Comparison of ENCODE assay signal across 26 cellular contexts in genomic region chr1:210940081-210940617, GRCh38.
"Had no signal": no experiment of that assay in that cellular context is flagged by ENCODE, and none has a peak within 500 bp of the region (broad histone marks: within the 10 kb centered on the region; RNA-seq: fewer than 3 reads in every experiment).

No MANE protein-coding gene starts in this region.

- H3K9me3 ChIP-seq: adrenal gland, body of pancreas, gastroesophageal sphincter, mucosa of descending colon, right atrium auricular region, stomach, suprapubic skin, tibial artery, upper lobe of right lung had no signal

- H3K4me3 Mint-ChIP-seq: activated CD4-positive, alpha-beta T cell treated with anti-CD3 and anti-CD28 coated beads, Interleukin-2, amount 10 ng/mL, durations not matched to agents 24 days and 14 days; activated T-cell treated with anti-CD3 and anti-CD28 coated beads, Interleukin-2, amount 50 U/mL, for 72 hours; natural killer cell treated with Interleukin-12 subunit alpha and Interleukin-12 subunit beta and Interleukin-15 and Interleukin-18, amount 100 ng/mL, for 72 hours; stimulated activated naive B cell treated with anti-CD40 and anti-IgM and Interleukin-4, amounts not matched to agents 10 μg/mL and 1 μg/mL and 100 μg/mL, for 72 hours had no signal

- H3K27ac ChIP-seq: body of pancreas, cardiac muscle cell, gastroesophageal sphincter, right atrium auricular region, stomach, suprapubic skin, tibial artery, upper lobe of right lung had no signal

- H3K27ac Mint-ChIP-seq: activated CD4-positive, alpha-beta T cell treated with anti-CD3 and anti-CD28 coated beads, Interleukin-2, amount 10 ng/mL, durations not matched to agents 24 days and 14 days; activated naive CD4-positive, alpha-beta T cell treated with anti-CD3 and anti-CD28 coated beads, Interleukin-2, amount 50 U/mL, for 72 hours; activated T-cell treated with anti-CD3 and anti-CD28 coated beads, Interleukin-2, amount 50 U/mL, for 72 hours; natural killer cell treated with Interleukin-12 subunit alpha and Interleukin-12 subunit beta and Interleukin-15 and Interleukin-18, amount 100 ng/mL, for 72 hours; stimulated activated naive B cell treated with anti-CD40 and anti-IgM and Interleukin-4, amounts not matched to agents 10 μg/mL and 1 μg/mL and 100 μg/mL, for 72 hours had no signal

- H3K27me3 ChIP-seq: adrenal gland, body of pancreas, cardiac muscle cell, right atrium auricular region, stomach, suprapubic skin, tibial artery, upper lobe of right lung had no signal

- H3K4me1 Mint-ChIP-seq: stimulated activated naive B cell treated with anti-CD40 and anti-IgM and Interleukin-4, amounts not matched to agents 10 μg/mL and 1 μg/mL and 100 μg/mL, for 72 hours had no signal

- H3K36me3 Mint-ChIP-seq: activated naive CD4-positive, alpha-beta T cell treated with anti-CD3 and anti-CD28 coated beads, Interleukin-2, amount 50 U/mL, for 72 hours; natural killer cell treated with Interleukin-12 subunit alpha and Interleukin-12 subunit beta and Interleukin-15 and Interleukin-18, amount 100 ng/mL, for 72 hours; stimulated activated naive B cell treated with anti-CD40 and anti-IgM and Interleukin-4, amounts not matched to agents 10 μg/mL and 1 μg/mL and 100 μg/mL, for 72 hours had no signal

- H3K4me3 ChIP-seq: adrenal gland, body of pancreas, cardiac muscle cell, gastroesophageal sphincter, mucosa of descending colon, right atrium auricular region, stomach, suprapubic skin, tibial artery, upper lobe of right lung had no signal

- H3K9me3 Mint-ChIP-seq: activated CD4-positive, alpha-beta T cell treated with anti-CD3 and anti-CD28 coated beads, Interleukin-2, amount 10 ng/mL, durations not matched to agents 24 days and 14 days; activated naive CD4-positive, alpha-beta T cell treated with anti-CD3 and anti-CD28 coated beads, Interleukin-2, amount 50 U/mL, for 72 hours; activated T-cell treated with anti-CD3 and anti-CD28 coated beads, Interleukin-2, amount 50 U/mL, for 72 hours; natural killer cell treated with Interleukin-12 subunit alpha and Interleukin-12 subunit beta and Interleukin-15 and Interleukin-18, amount 100 ng/mL, for 72 hours; stimulated activated naive B cell treated with anti-CD40 and anti-IgM and Interleukin-4, amounts not matched to agents 10 μg/mL and 1 μg/mL and 100 μg/mL, for 72 hours had no signal

- DNase-seq: activated CD4-positive, alpha-beta T cell treated with anti-CD3 and anti-CD28 coated beads, Interleukin-2, amount 10 ng/mL, durations not matched to agents 24 days and 14 days; activated CD4-positive, CD25-positive, alpha-beta regulatory T cell treated with anti-CD3 and anti-CD28 coated beads, Interleukin-2, amount 50 U/mL, for 72 hours; activated naive CD4-positive, alpha-beta T cell; activated T-cell treated with anti-CD3 and anti-CD28 coated beads for 4 hours; activated T-cell treated with anti-CD3 and anti-CD28 coated beads, Interleukin-2, amount 50 U/mL, for 72 hours; adrenal gland; aorta; body of pancreas; head of caudate nucleus; hippocampal formation; left cardiac atrium; left ventricle myocardium superior; mucosa of descending colon; stimulated activated CD4-positive, alpha-beta T cell treated with anti-CD3 and anti-CD28 coated beads, Interleukin-15, amount 100 ng/mL, for 24 hours; stimulated activated CD4-positive, alpha-beta T cell treated with anti-CD3 and anti-CD28 coated beads, Interleukin-2, amount 100 ng/mL, for 24 hours; stimulated activated naive B cell treated with anti-CD40 and anti-IgM and Interleukin-4, amounts not matched to agents 10 μg/mL and 1 μg/mL and 100 μg/mL, for 72 hours; stomach; T1000; tibial artery; upper lobe of right lung had no signal

- H3K4me1 ChIP-seq: adrenal gland, gastroesophageal sphincter, right atrium auricular region, stomach, suprapubic skin, tibial artery, upper lobe of right lung had no signal

- H3K36me3 ChIP-seq: adrenal gland, cardiac muscle cell, gastroesophageal sphincter, right atrium auricular region, stomach, suprapubic skin, tibial artery, upper lobe of right lung had no signal

- H3K27me3 Mint-ChIP-seq: activated CD4-positive, alpha-beta T cell treated with anti-CD3 and anti-CD28 coated beads, Interleukin-2, amount 10 ng/mL, durations not matched to agents 24 days and 14 days; natural killer cell treated with Interleukin-12 subunit alpha and Interleukin-12 subunit beta and Interleukin-15 and Interleukin-18, amount 100 ng/mL, for 72 hours; stimulated activated naive B cell treated with anti-CD40 and anti-IgM and Interleukin-4, amounts not matched to agents 10 μg/mL and 1 μg/mL and 100 μg/mL, for 72 hours had no signal
